In the genomic region with DNA sequence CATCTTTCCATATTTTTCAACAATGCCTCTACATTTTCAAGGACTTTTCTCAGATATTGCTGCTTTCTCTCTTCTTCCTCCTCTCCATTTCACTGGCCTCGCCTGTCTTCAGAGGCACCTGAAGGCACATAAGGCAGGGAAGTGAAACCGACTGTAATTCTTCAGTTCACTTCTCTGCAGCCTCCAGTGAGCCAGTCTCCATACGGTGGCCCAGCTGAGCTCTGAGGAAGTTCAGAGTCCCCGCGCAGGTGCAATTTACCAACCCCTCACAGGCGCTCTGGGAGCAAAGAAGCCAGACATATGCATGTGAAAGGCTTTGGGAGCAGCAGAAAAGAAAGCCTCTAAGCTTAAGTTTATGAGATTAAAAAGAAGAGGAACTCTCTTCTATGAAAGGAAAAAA, we compare ENCODE assay signal across 10 cellular contexts.
DNase-seq lines count a peak whose midpoint lies in the region; ATAC-seq and TF ChIP-seq lines count a peak whose summit lies in the region.
"Had no signal": no experiment of that assay in that cellular context is flagged by ENCODE, and none has a peak within 500 bp of the region (broad histone marks: within the 10 kb centered on the region; RNA-seq: fewer than 3 reads in every experiment).

No MANE protein-coding gene starts in this region.

- ATAC-seq in GM21390 (IDR thresholded peaks at IDR 0.05; ENCODE audit: unreplicated experiment) (peak; percentile 99), HG03108 (IDR thresholded peaks at IDR 0.05; ENCODE audit: unreplicated experiment) (peak; percentile 97), SK-N-SH treated with all-trans-retinoic acid at 6 μM for 48 hours (no peak)

- TF ChIP-seq CTCF in GM13977 (IDR thresholded peaks at IDR 0.05; ENCODE audit: extremely low read depth, insufficient read depth, missing control alignments) (no peak), WERI-Rb-1 (IDR thresholded peaks at IDR 0.05; ENCODE audit: low read depth, low read length) (no peak), nephron progenitor cell (IDR thresholded peaks at IDR 0.05) (no peak)

- no peaks in the 10 kb centered on the region for H3K36me3 ChIP-seq in WERI-Rb-1

- H3K9me3 Mint-ChIP-seq in nephron progenitor cell, result no peaks in the 10 kb centered on the region
- H3K9me3 Mint-ChIP-seq: nephron had no signal

- no peak overlapping the region for H3K4me3 ChIP-seq in WERI-Rb-1 (ENCODE audit: low read depth, low read length)

- H3K27ac ChIP-seq in WERI-Rb-1, result no peak overlapping the region

- DNase-seq in GM13977 (ENCODE audit: low spot score), result peak; percentile 55
- peak; percentile 9 for DNase-seq in WERI-Rb-1
- DNase-seq in NCI-H748 (lab: John Stamatoyannopoulos, UW; ENCODE audit: unreplicated experiment), result no peak
- DNase-seq in nephron progenitor cell, result no peak
- DNase-seq in NCI-H774 (lab: John Stamatoyannopoulos, UW), result no peak
- DNase-seq: activated naive CD4-positive, alpha-beta T cell treated with anti-CD3 and anti-CD28 coated beads, Interleukin-2, amount 50 U/mL, for 16 hours had no signal

- H3K27me3 ChIP-seq in WERI-Rb-1 (ENCODE audit: insufficient read depth, low read depth, severe bottlenecking), result peaks cover 15% of the 10 kb centered on the region

- peaks cover 4% of the 10 kb centered on the region for H3K27me3 Mint-ChIP-seq in nephron progenitor cell (ENCODE audit: low read depth, poor library complexity)

- in situ Hi-C loops in GM13977 (cut with MboI; ENCODE audit: low pct_unique_long_range_greater_than_20kb, low sequenced_read_pairs, unreplicated experiment), result no loop called here

- H3K36me3 Mint-ChIP-seq in nephron progenitor cell (ENCODE audit: low read depth), result peaks cover 59% of the 10 kb centered on the region

- H3K27ac Mint-ChIP-seq in nephron progenitor cell, result no peak overlapping the region

- peaks cover 49% of the 10 kb centered on the region for H3K4me1 Mint-ChIP-seq in nephron progenitor cell

- no peak overlapping the region for H3K4me3 Mint-ChIP-seq in nephron progenitor cell
- H3K4me3 Mint-ChIP-seq: nephron had no signal

- no peaks in the 10 kb centered on the region for H3K9me3 ChIP-seq in WERI-Rb-1 (ENCODE audit: severe bottlenecking)

TF ChIP-seq in SK-N-SH treated with all-trans-retinoic acid at 6 μM for 48 hours, 23 proteins besides CTCF, POLR2A, EP300 and RAD21:
- TF ChIP-seq TCF4 (CRISPR knock-in tag; IDR thresholded peaks at IDR 0.05; ENCODE audit: borderline replicate concordance) (no peak), ZNF70 (CRISPR knock-in tag; IDR thresholded peaks at IDR 0.05) (no peak), ZC3H10 (CRISPR knock-in tag; IDR thresholded peaks at IDR 0.05) (no peak), CSDC2 (CRISPR knock-in tag; IDR thresholded peaks at IDR 0.05) (no peak), BACH2 (CRISPR knock-in tag; IDR thresholded peaks at IDR 0.05; ENCODE audit: borderline replicate concordance) (no peak), ZFP3 (CRISPR knock-in tag; IDR thresholded peaks at IDR 0.05) (no peak), TSHZ2 (CRISPR knock-in tag; IDR thresholded peaks at IDR 0.05) (no peak), PPARA (CRISPR knock-in tag; IDR thresholded peaks at IDR 0.05; ENCODE audit: borderline replicate concordance) (no peak), ZNF565 (CRISPR knock-in tag; conservative IDR thresholded peaks at IDR 0.05; ENCODE audit: low read depth) (no peak), PATZ1 (CRISPR knock-in tag; IDR thresholded peaks at IDR 0.05; ENCODE audit: borderline replicate concordance) (no peak), RARB (CRISPR knock-in tag; IDR thresholded peaks at IDR 0.05) (no peak), GLIS3 (CRISPR knock-in tag; IDR thresholded peaks at IDR 0.05) (no peak), ISL1 (CRISPR knock-in tag; IDR thresholded peaks at IDR 0.05) (no peak), POU6F1 (CRISPR knock-in tag; IDR thresholded peaks at IDR 0.05; ENCODE audit: borderline replicate concordance, low read depth) (no peak), OSR1 (CRISPR knock-in tag; IDR thresholded peaks at IDR 0.05) (no peak)
- TF ChIP-seq, protein P1, sequence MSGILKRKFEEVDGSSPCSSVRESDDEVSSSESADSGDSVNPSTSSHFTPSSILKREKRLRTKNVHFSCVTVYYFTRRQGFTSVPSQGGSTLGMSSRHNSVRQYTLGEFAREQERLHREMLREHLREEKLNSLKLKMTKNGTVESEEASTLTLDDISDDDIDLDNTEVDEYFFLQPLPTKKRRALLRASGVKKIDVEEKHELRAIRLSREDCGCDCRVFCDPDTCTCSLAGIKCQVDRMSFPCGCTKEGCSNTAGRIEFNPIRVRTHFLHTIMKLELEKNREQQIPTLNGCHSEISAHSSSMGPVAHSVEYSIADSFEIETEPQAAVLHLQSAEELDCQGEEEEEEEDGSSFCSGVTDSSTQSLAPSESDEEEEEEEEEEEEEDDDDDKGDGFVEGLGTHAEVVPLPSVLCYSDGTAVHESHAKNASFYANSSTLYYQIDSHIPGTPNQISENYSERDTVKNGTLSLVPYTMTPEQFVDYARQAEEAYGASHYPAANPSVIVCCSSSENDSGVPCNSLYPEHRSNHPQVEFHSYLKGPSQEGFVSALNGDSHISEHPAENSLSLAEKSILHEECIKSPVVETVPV (CRISPR knock-in tag; IDR thresholded peaks at IDR 0.05), result no peak
- TF ChIP-seq, protein P2, sequence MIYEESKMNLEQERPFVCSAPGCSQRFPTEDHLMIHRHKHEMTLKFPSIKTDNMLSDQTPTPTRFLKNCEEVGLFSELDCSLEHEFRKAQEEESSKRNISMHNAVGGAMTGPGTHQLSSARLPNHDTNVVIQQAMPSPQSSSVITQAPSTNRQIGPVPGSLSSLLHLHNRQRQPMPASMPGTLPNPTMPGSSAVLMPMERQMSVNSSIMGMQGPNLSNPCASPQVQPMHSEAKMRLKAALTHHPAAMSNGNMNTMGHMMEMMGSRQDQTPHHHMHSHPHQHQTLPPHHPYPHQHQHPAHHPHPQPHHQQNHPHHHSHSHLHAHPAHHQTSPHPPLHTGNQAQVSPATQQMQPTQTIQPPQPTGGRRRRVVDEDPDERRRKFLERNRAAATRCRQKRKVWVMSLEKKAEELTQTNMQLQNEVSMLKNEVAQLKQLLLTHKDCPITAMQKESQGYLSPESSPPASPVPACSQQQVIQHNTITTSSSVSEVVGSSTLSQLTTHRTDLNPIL (CRISPR knock-in tag; IDR thresholded peaks at IDR 0.05; ENCODE audit: low read depth), result no peak
TF ChIP-seq in SK-N-SH treated with all-trans-retinoic acid at 6 μM for 48 hours: peak in this region for 0.

Comparison
In these comparisons a context has a peak if more than half of its experiments do, and no peak if none do; other contexts are left out.
1. DNase-seq: peak in GM13977 (single experiment) and WERI-Rb-1 (single experiment); none in NCI-H748 (single experiment), nephron progenitor cell (single experiment) and NCI-H774 (single experiment).